Comparison of ENCODE assay signal across 9 cellular contexts in genomic region chr4:155759372-155760252, GRCh38. TPM values are rescaled to one million over a fixed set of nuclear protein-coding genes. Genes with fewer than 3 reads are reported as not detected.
DNase-seq lines count a peak whose midpoint lies in the region; ATAC-seq and TF ChIP-seq lines count a peak whose summit lies in the region.
"Had no signal": no experiment of that assay in that cellular context is flagged by ENCODE, and none has a peak within 500 bp of the region (broad histone marks: within the 10 kb centered on the region; RNA-seq: fewer than 3 reads in every experiment).

No MANE protein-coding gene starts in this region.

- DNase-seq in activated T-cell treated with anti-CD3 and anti-CD28 coated beads for 48 hours (ENCODE audit: low read depth) (peak; percentile 1), activated T-cell treated with anti-CD3 and anti-CD28 coated beads for 4 hours (no peak), SK-N-DZ (ENCODE audit: low spot score) (peak; percentile 57), endodermal cell (peak; percentile 72), tibial nerve (ENCODE audit: low spot score in 2 of 2) (peak in 1 of 2 donors; percentile 13), H4 (ENCODE audit: low spot score) (no peak)

- H3K27me3 Mint-ChIP-seq in endodermal cell (ENCODE audit: insufficient read depth), result peaks cover 48% of the 10 kb centered on the region

- H3K27ac ChIP-seq in endodermal cell (ENCODE audit: low read depth, low read length) (no peak overlapping the region), mesodermal cell (ENCODE audit: low read depth, low read length, severe bottlenecking) (no peak overlapping the region), tibial nerve (peak overlapping the region; percentile 32 to 84 (median 78))
- H3K27ac ChIP-seq: neutrophil had no signal

- H3K36me3 ChIP-seq in endodermal cell (ENCODE audit: control insufficient read depth, insufficient read depth, low read length) (no peaks in the 10 kb centered on the region), mesodermal cell (ENCODE audit: control insufficient read depth, insufficient read depth, low read length) (no peaks in the 10 kb centered on the region), tibial nerve (no peaks in the 10 kb centered on the region)
- H3K36me3 ChIP-seq: neutrophil had no signal

- H3K9me3 ChIP-seq in endodermal cell (ENCODE audit: control insufficient read depth, low read length), result no peaks in the 10 kb centered on the region
- no peaks in the 10 kb centered on the region for H3K9me3 ChIP-seq in mesodermal cell (ENCODE audit: control insufficient read depth, low read length)
- H3K9me3 ChIP-seq in tibial nerve, result no peaks in the 10 kb centered on the region
- H3K9me3 ChIP-seq: neutrophil had no signal

- H3K9me3 Mint-ChIP-seq in endodermal cell, result peaks cover 2% of the 10 kb centered on the region

- TF ChIP-seq CTCF in endodermal cell (conservative IDR thresholded peaks at IDR 0.05) (peak; percentile 26), tibial nerve (IDR thresholded peaks at IDR 0.05) (peak in 2 of 5 experiments; percentile 21 to 27)

- no peak overlapping the region for H3K9ac ChIP-seq in endodermal cell (ENCODE audit: extremely low read depth, low read length, poor library complexity, severe bottlenecking)

- H3K27me3 ChIP-seq in endodermal cell (ENCODE audit: control insufficient read depth, insufficient read depth, low read length, poor library complexity, severe bottlenecking) (peaks cover 33% of the 10 kb centered on the region), tibial nerve (no peaks in the 10 kb centered on the region)

- H3K4me3 ChIP-seq in endodermal cell (ENCODE audit: low read length) (peak overlapping the region; percentile 76), mesodermal cell (ENCODE audit: extremely low read depth, insufficient read depth, low read length, poor library complexity, severe bottlenecking) (peak overlapping the region; percentile 53), tibial nerve (peak overlapping the region; percentile 42 to 74 (median 60))

- peak; percentile 16 for ATAC-seq in HG02970 (IDR thresholded peaks at IDR 0.05; ENCODE audit: low FRiP score, unreplicated experiment)

- H3K4me1 ChIP-seq in endodermal cell (ENCODE audit: control insufficient read depth, insufficient read depth, low read length) (no peaks in the 10 kb centered on the region), mesodermal cell (ENCODE audit: control insufficient read depth, insufficient read depth, low read length, poor library complexity, severe bottlenecking) (no peaks in the 10 kb centered on the region), tibial nerve (peaks cover 0 to 21% (median 0%) of the 10 kb centered on the region in 4 donors)

- no peak for TF ChIP-seq EP300 in tibial nerve (IDR thresholded peaks at IDR 0.05)

- no peak for TF ChIP-seq POLR2A in tibial nerve (IDR thresholded peaks at IDR 0.05)

- H3K36me3 Mint-ChIP-seq in endodermal cell (ENCODE audit: low read depth), result no peaks in the 10 kb centered on the region

- peak overlapping the region; percentile 53 for H3K4me3 Mint-ChIP-seq in endodermal cell

- WGBS in endodermal cell (ENCODE audit: insufficient coverage in 1 of 2, insufficient read length in 1 of 2), 2 experiments, result 5 to 7% methylated on average over 42 to 77 of the region's 77 CpGs
- WGBS in mesodermal cell (ENCODE audit: insufficient coverage in 2 of 2), 2 experiments, result 3 to 4% methylated on average over 49 to 62 of the region's 77 CpGs
- 2% methylated on average over 44 to 64 of the region's 77 CpGs for WGBS in tibial nerve, 2 donors

- H3K4me1 Mint-ChIP-seq in endodermal cell, result no peaks in the 10 kb centered on the region

- H3K27ac Mint-ChIP-seq in endodermal cell, result no peak overlapping the region

RNA-seq across cellular contexts. Expression of gene GUCY1B1, which starts 0.8 kb away (rescaled TPM):
- polyA plus RNA-seq in SK-N-DZ (2014; cell fraction: cytosol; rRNA removed), result 10.3 and 11.6 TPM in 2 replicates
- 5.9 TPM in 2 replicates for polyA plus RNA-seq in SK-N-DZ (2014; cell fraction: nucleus; rRNA removed)
- total RNA-seq in endodermal cell, result 1 to 10 TPM; 1.8 to 3.4 TPM
- polyA plus RNA-seq in endodermal cell (2013, experiment 1 of 2), result 11.8 TPM
- polyA plus RNA-seq in endodermal cell (2013, experiment 2 of 2), result 11.3 TPM
- polyA plus RNA-seq in mesodermal cell (2013, experiment 1 of 2), result 12.5 TPM
- 12.1 TPM for polyA plus RNA-seq in mesodermal cell (2013, experiment 2 of 2)
- total RNA-seq in tibial nerve, result 10 to 100 TPM in 3 of 4 donors, 1 to 10 TPM in 1; 8.6 to 17.5 (median 12.3) TPM
- 10.4 and 13.0 TPM in 2 replicates for total RNA-seq in H4 (2014; rRNA removed; shearing (Covaris generic))

Comparison
In these comparisons a context has a peak if more than half of its experiments do, and no peak if none do; other contexts are left out.
1. DNase-seq: peak in activated T-cell treated with anti-CD3 and anti-CD28 coated beads for 48 hours (single experiment), SK-N-DZ (single experiment) and endodermal cell (single experiment); none in activated T-cell treated with anti-CD3 and anti-CD28 coated beads for 4 hours (single experiment) and H4 (single experiment).
2. H3K27ac ChIP-seq: peak in tibial nerve (4 of 4); none in endodermal cell (single experiment) and mesodermal cell (single experiment).
3. Peak in every context shown above with its lines, with median percentiles within 50 percentile points of each other: H3K4me3 ChIP-seq.